Comparison of ENCODE assay signal across 8 cellular contexts in the genomic region with DNA sequence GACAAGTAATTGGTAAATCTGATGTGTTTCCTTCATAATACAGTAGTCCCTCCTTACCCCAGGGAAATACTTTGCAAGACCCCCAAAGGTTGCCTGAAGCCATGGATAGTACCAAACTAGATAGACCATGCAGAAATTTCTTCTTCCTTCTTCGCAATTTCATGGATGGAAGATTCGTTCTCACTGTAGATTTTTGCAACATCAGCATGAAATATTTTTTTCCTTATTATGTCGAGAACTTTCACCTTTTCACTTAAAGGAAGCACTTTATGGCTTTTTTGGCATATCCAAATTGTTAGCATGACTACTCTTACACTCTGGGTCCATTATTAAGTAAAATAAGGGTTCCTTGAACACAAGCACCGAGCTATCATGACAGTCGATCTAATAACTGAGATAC.
"Had no signal": no experiment of that assay in that cellular context is flagged by ENCODE, and none has a peak within 500 bp of the region (broad histone marks: within the 10 kb centered on the region; RNA-seq: fewer than 3 reads in every experiment).

No MANE protein-coding gene starts in this region.

- ATAC-seq: GM12878 had no signal

- H3K4me3 ChIP-seq: GM12878 had no signal

- FAIRE-seq: G401.6, GM12878, GM12891, GM12892, GM18507, GM19239 had no signal

- DNase-seq: GDM1, GF-D8 had no signal
